Comparison of ENCODE assay signal across 1 cellular context in genomic region chr7:64297418-64297817, GRCh38. TPM values are rescaled to one million over a fixed set of nuclear protein-coding genes. Genes with fewer than 3 reads are reported as not detected.
"Had no signal": no experiment of that assay in that cellular context is flagged by ENCODE, and none has a peak within 500 bp of the region (broad histone marks: within the 10 kb centered on the region; RNA-seq: fewer than 3 reads in every experiment).

No MANE protein-coding gene starts in this region.

RNA-seq across cellular contexts. Expression of gene ZNF736, which starts 16.3 kb away (rescaled TPM):
- total RNA-seq: neural crest cell had no signal
